Comparison of ENCODE assay signal across 11 cellular contexts in the genomic region with DNA sequence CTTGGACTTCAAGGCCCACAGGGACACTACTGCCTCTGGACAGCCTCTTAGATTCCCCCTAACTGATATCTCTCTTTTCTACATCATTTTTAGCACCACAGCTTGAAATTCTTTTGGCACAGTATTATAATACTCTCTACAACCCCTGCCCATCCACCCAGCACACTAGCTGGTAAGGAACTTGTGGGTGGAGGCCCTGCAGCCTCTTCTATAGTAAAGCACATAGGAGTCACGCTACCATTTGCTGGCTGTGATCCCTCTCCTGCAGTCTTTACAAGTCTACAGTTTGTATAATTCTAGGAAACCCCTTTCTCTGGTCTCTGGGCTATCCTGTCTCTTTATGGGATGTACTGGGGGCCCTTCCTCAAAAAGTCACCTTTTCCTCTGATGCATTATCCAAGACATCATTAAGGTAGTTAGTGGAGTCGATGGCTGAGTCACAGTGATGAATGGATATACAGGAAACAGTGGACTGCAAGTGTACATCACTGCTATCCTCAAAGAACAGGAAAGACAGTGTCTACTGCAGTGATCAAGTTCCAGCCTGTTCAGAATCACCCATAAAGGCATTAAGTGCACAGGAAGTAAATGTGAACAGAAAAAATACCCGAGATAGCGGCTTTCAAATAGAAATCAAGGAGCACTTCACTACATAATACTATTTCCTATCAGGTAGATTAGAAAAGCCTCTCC. TPM values are rescaled to one million over a fixed set of nuclear protein-coding genes. Genes with fewer than 3 reads are reported as not detected.
A peak's percentile ranks its signal among the peaks of the same experiment; 100 is the strongest.
DNase-seq lines count a peak whose midpoint lies in the region; ATAC-seq, FAIRE-seq and TF ChIP-seq lines count a peak whose summit lies in the region.
"Had no signal": no experiment of that assay in that cellular context is flagged by ENCODE, and none has a peak within 500 bp of the region (broad histone marks: within the 10 kb centered on the region; RNA-seq: fewer than 3 reads in every experiment).

No MANE protein-coding gene starts in this region.

- H3K9ac ChIP-seq in GM23248 = 0 out of 2 replicates have a peak overlapping the region, but pooled peaks have one; percentile 5
- no peak overlapping the region for H3K9ac ChIP-seq in SU-DHL-6 (ENCODE audit: low read length)

- peaks cover 68% of the 10 kb centered on the region for H3K4me1 Mint-ChIP-seq in stimulated activated effector memory CD8-positive, alpha-beta T cell treated with anti-CD3 and anti-CD28 coated beads, Interleukin-12 subunit alpha, Interleukin-12 subunit beta, amount 100 ng/mL, for 72 hours

- H2AFZ ChIP-seq in GM23248 (no peak overlapping the region), SU-DHL-6 (ENCODE audit: low read depth, low read length, severe bottlenecking) (no peak overlapping the region)

- H3K36me3 Mint-ChIP-seq in stimulated activated effector memory CD8-positive, alpha-beta T cell treated with anti-CD3 and anti-CD28 coated beads, Interleukin-12 subunit alpha, Interleukin-12 subunit beta, amount 100 ng/mL, for 72 hours = peaks cover 94% of the 10 kb centered on the region

- no peaks in the 10 kb centered on the region for H4K20me1 ChIP-seq in GM23248 (ENCODE audit: insufficient read depth)
- no peaks in the 10 kb centered on the region; the same call in 1 of the 2 replicates for H4K20me1 ChIP-seq in SU-DHL-6 (ENCODE audit: low read depth, low read length)

- ATAC-seq in stimulated activated effector memory CD8-positive, alpha-beta T cell treated with anti-CD3 and anti-CD28 coated beads, Interleukin-12 subunit alpha, Interleukin-12 subunit beta, amount 100 ng/mL, for 72 hours = peak; percentile 73
- no peak for ATAC-seq in GM19467 (IDR thresholded peaks at IDR 0.05; ENCODE audit: unreplicated experiment)
- ATAC-seq: left lobe of liver had no signal

- no peaks in the 10 kb centered on the region for H3K9me3 Mint-ChIP-seq in stimulated activated effector memory CD8-positive, alpha-beta T cell treated with anti-CD3 and anti-CD28 coated beads, Interleukin-12 subunit alpha, Interleukin-12 subunit beta, amount 100 ng/mL, for 72 hours

- peaks cover 90% of the 10 kb centered on the region for H3F3A ChIP-seq in GM23248 (ENCODE audit: insufficient read depth)
- H3F3A ChIP-seq in SU-DHL-6 (ENCODE audit: insufficient read depth) = peaks cover 92% of the 10 kb centered on the region

- H3K27ac ChIP-seq in GM23248 = peak overlapping the region; percentile 82
- H3K27ac ChIP-seq in SU-DHL-6 (ENCODE audit: low read depth, low read length) = peak overlapping the region; percentile 63
- H3K27ac ChIP-seq in epithelial cell of prostate = peak overlapping the region; percentile 92

- peak; percentile 55 for DNase-seq in GM23248
- DNase-seq in epithelial cell of prostate (ENCODE audit: low read depth, low spot score) = peak; percentile 81
- DNase-seq in stimulated activated effector memory CD8-positive, alpha-beta T cell treated with anti-CD3 and anti-CD28 coated beads, Interleukin-12 subunit alpha, Interleukin-12 subunit beta, amount 100 ng/mL, for 72 hours (ENCODE audit: low spot score in 2 of 2) = peak in 1 of 2 donors; percentile 49
- DNase-seq in NOMO-1 treated with DMSO at 0.1 percent for 48 hours (lab: John Stamatoyannopoulos, UW; ENCODE audit: unreplicated experiment) = no peak
- no peak for DNase-seq in nucleus accumbens (lab: John Stamatoyannopoulos, UW)
- DNase-seq in frontal cortex (ENCODE audit: low spot score in 2 of 2) = no peak
- DNase-seq: MV-4-11, SIG-M5 had no signal

- no peaks in the 10 kb centered on the region for H3K27me3 ChIP-seq in GM23248 (replicated peaks; ENCODE audit: insufficient read depth)
- no peaks in the 10 kb centered on the region for H3K27me3 ChIP-seq in SU-DHL-6 (ENCODE audit: low read length)

- no peak overlapping the region for H3K4me2 ChIP-seq in GM23248 (ENCODE audit: unreplicated experiment)
- no peak overlapping the region for H3K4me2 ChIP-seq in SU-DHL-6 (ENCODE audit: low read depth, low read length, poor library complexity, severe bottlenecking)

- peaks cover 51% of the 10 kb centered on the region for H3K4me1 ChIP-seq in GM23248 (ENCODE audit: insufficient read depth)

- WGBS in GM23248 (ENCODE audit: low coverage in 1 of 2, low lambda C conversion rate in 2 of 2, missing lambda C conversion rate in 2 of 2), 2 experiments = 68 to 71% methylated on average over 4 of the region's 4 CpGs

- no peaks in the 10 kb centered on the region for H3K9me2 ChIP-seq in GM23248 (ENCODE audit: insufficient read depth)
- H3K9me2 ChIP-seq in SU-DHL-6 (replicated peaks; ENCODE audit: insufficient read depth, low read length) = no peaks in the 10 kb centered on the region

- H3K27ac Mint-ChIP-seq in stimulated activated effector memory CD8-positive, alpha-beta T cell treated with anti-CD3 and anti-CD28 coated beads, Interleukin-12 subunit alpha, Interleukin-12 subunit beta, amount 100 ng/mL, for 72 hours = peak overlapping the region; percentile 84

- FAIRE-seq in frontal cortex (lab: Jason Lieb, UNC) = no peak

- no peak overlapping the region for H3K4me3 ChIP-seq in GM23248
- H3K4me3 ChIP-seq in SU-DHL-6 (ENCODE audit: insufficient read depth, low read length, poor library complexity, severe bottlenecking) = no peak overlapping the region

- no peaks in the 10 kb centered on the region for H3K9me3 ChIP-seq in GM23248 (ENCODE audit: low read depth)
- no peaks in the 10 kb centered on the region for H3K9me3 ChIP-seq in SU-DHL-6 (ENCODE audit: insufficient read depth, low read length)

- H3K79me2 ChIP-seq in GM23248 (ENCODE audit: insufficient read depth) (peaks cover 98% of the 10 kb centered on the region), SU-DHL-6 (ENCODE audit: insufficient read depth, low read length) (peaks cover 44% of the 10 kb centered on the region)

- peak overlapping the region; percentile 21 for H3K4me3 Mint-ChIP-seq in stimulated activated effector memory CD8-positive, alpha-beta T cell treated with anti-CD3 and anti-CD28 coated beads, Interleukin-12 subunit alpha, Interleukin-12 subunit beta, amount 100 ng/mL, for 72 hours

- no peak for TF ChIP-seq CTCF in SU-DHL-6 (IDR thresholded peaks at IDR 0.05; ENCODE audit: insufficient read depth, low read length, poor library complexity, severe bottlenecking)

- H3K36me3 ChIP-seq in GM23248 (ENCODE audit: low read depth) (peaks cover 61% of the 10 kb centered on the region), SU-DHL-6 (ENCODE audit: low read length) (peaks cover 73% of the 10 kb centered on the region)

- in situ Hi-C loops in GM23248 (cut with MboI) = no loop called here

RNA-seq across cellular contexts. Expression of gene STK17A, which starts 54.4 kb away (rescaled TPM):
- 132 and 137 TPM in 2 replicates for total RNA-seq in GM23248 (2014; rRNA removed; shearing (Covaris generic))
- 102 TPM in 2 replicates for polyA plus RNA-seq in GM23248 (2016; fragmentation: Nextera tagmentation; extraction: Ambion mirVana)
- 13.0 TPM for total RNA-seq in frontal cortex

Comparison
In these comparisons a context has a peak if more than half of its experiments do, and no peak if none do; other contexts are left out.
1. DNase-seq: peak in GM23248 (single experiment) and epithelial cell of prostate (single experiment); none in NOMO-1 treated with DMSO at 0.1 percent for 48 hours (single experiment), nucleus accumbens (0 of 56) and frontal cortex (0 of 2).
2. Peak in every context shown above with its lines, with median percentiles within 50 percentile points of each other: H3K27ac ChIP-seq.